In the genomic region with DNA sequence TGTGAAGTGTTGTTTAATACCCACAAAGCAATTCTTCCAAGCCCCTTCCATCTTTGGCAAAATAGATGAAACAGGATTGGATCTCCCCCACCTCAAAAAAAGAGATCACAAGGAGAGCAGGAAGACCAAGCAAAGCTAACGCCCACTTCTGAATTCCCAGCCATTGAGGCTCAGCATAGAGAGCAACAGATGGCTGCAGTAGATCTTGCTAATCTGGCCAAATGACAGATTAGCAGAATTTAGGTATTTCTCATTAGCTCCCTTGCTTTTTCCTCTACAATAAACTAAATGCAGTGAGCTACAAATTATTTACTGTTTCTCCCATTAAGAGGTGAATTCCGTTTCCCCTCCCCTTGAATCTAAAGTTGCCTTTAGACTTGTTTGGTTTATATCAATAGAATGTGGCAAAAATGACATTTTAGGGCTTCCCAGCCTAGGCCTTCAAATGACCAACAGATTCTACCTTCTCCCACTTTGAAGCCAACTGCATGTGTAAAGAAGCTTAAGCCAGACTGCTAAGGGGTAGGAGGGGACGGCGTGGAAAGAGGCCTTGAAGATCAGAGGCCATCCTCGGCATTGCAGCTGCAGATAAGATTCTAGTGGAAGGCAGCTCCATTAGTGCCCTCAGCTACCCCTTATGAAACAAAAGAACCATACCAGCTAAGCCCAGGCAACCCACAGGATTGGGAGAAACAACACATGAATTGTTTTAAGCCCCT, we compare ENCODE assay signal across 18 cellular contexts. TPM values are rescaled to one million over a fixed set of nuclear protein-coding genes. Genes with fewer than 3 reads are reported as not detected.
DNase-seq lines count a peak whose midpoint lies in the region; ATAC-seq, FAIRE-seq and TF ChIP-seq lines count a peak whose summit lies in the region.
"Had no signal": no experiment of that assay in that cellular context is flagged by ENCODE, and none has a peak within 500 bp of the region (broad histone marks: within the 10 kb centered on the region; RNA-seq: fewer than 3 reads in every experiment).

No MANE protein-coding gene starts in this region.

- H4K8ac ChIP-seq in mesendoderm (ENCODE audit: low read depth, low read length): no peak overlapping the region

- H3K79me1 ChIP-seq in mesendoderm (ENCODE audit: low read length): no peaks in the 10 kb centered on the region

- no peaks in the 10 kb centered on the region for H3K27me3 ChIP-seq in mesendoderm (ENCODE audit: insufficient read depth, low read length, poor library complexity)

- H3K18ac ChIP-seq in mesendoderm (ENCODE audit: low read length): no peak overlapping the region

- H3K27me3 Mint-ChIP-seq in WTC11 (ENCODE audit: low read depth): no peaks in the 10 kb centered on the region
- H3K27me3 Mint-ChIP-seq: CD4-positive, alpha-beta T cell had no signal

- H3K4ac ChIP-seq in mesendoderm (ENCODE audit: low read depth, low read length): no peak overlapping the region

- CTCF ChIA-PET in WTC11 (lab: Charles Lee): interaction anchor here (0.8 to 1.4 kb wide), 5 partner anchors 9 to 249 kb away, joined by 3 to 5 read pairs (median 4); no protein-coding TSS in a partner anchor

- no peak overlapping the region for H3K4me3 ChIP-seq in GM12864 (ENCODE audit: low read depth, low read length)
- H3K4me3 ChIP-seq in mesendoderm (ENCODE audit: low read length): no peak overlapping the region
- H3K4me3 ChIP-seq: SK-N-MC had no signal

- TF ChIP-seq CTCF in GM12864 (IDR thresholded peaks at IDR 0.05; ENCODE audit: low read depth, low read length, missing control alignments) (peak; percentile 23), WTC11 (IDR thresholded peaks at IDR 0.05) (no peak)

- no peak overlapping the region for H2BK120ac ChIP-seq in mesendoderm (ENCODE audit: low read depth, low read length)

- no peak for FAIRE-seq in RCC 7860 (lab: Jason Lieb, UNC)
- FAIRE-seq: HTR-8/SVneo had no signal

- no peak overlapping the region for H2AK5ac ChIP-seq in mesendoderm (ENCODE audit: low read length)

- H3K27ac Mint-ChIP-seq in WTC11: no peak overlapping the region
- H3K27ac Mint-ChIP-seq: CD4-positive, alpha-beta T cell; T-cell had no signal

- no peak overlapping the region for H3K9ac ChIP-seq in mesendoderm (ENCODE audit: low read length)

- H3K4me1 ChIP-seq in mesendoderm (ENCODE audit: control insufficient read depth, low read depth, low read length): peaks cover 6% of the 10 kb centered on the region

- H3K56ac ChIP-seq in mesendoderm (ENCODE audit: low read length): no peak overlapping the region

- no peak for DNase-seq in GM12864 (ENCODE audit: low read depth)
- DNase-seq in NCI-H524 (lab: John Stamatoyannopoulos, UW): peak; percentile 0 to 24
- no peak for DNase-seq in WTC11 (ENCODE audit: low spot score)
- peak; percentile 41 for DNase-seq in mesendoderm
- DNase-seq in amniotic stem cell (lab: John Stamatoyannopoulos, UW): no peak
- no peak for DNase-seq in SIG-M5 treated with dmso at 0.1 percent for 504 hours (lab: John Stamatoyannopoulos, UW; ENCODE audit: unreplicated experiment)
- no peak for DNase-seq in RCC 7860 (ENCODE audit: low spot score)
- no peak for DNase-seq in NCI-H1105 (lab: John Stamatoyannopoulos, UW)
- DNase-seq: ACHN; CD4-positive, alpha-beta T cell; DMS79; NCI-H1417 treated with DMSO at 0.1 percent for 48 hours; NCI-H1930; T-cell had no signal

- POLR2A ChIA-PET in WTC11 (lab: Charles Lee): no interaction called here

- no peak overlapping the region for H2BK15ac ChIP-seq in mesendoderm (replicated peaks; ENCODE audit: low read depth)

- H3K9me3 Mint-ChIP-seq in WTC11: peaks cover 17% of the 10 kb centered on the region

- H3K4me1 Mint-ChIP-seq in WTC11: peaks cover 8% of the 10 kb centered on the region

- no peak overlapping the region for H3K27ac ChIP-seq in mesendoderm (ENCODE audit: low read depth, low read length)
- H3K27ac ChIP-seq: SK-N-MC had no signal

- no peak overlapping the region for H3K4me3 Mint-ChIP-seq in WTC11
- H3K4me3 Mint-ChIP-seq: CD4-positive, alpha-beta T cell; T-cell had no signal

- H3K23ac ChIP-seq in mesendoderm (ENCODE audit: low read length): no peak overlapping the region

- no peak overlapping the region for H2BK5ac ChIP-seq in mesendoderm (ENCODE audit: low read length)

- no CpG with 5 or more reads among the region's 5 CpGs for WGBS in mesendoderm (ENCODE audit: extremely low coverage, insufficient coverage, low lambda C conversion rate)

- peaks cover 6% of the 10 kb centered on the region for H3K36me3 Mint-ChIP-seq in WTC11
- H3K36me3 Mint-ChIP-seq: T-cell had no signal

- H3K36me3 ChIP-seq in mesendoderm (ENCODE audit: control insufficient read depth, insufficient read depth, low read length): no peaks in the 10 kb centered on the region

- H4K5ac ChIP-seq in mesendoderm (ENCODE audit: low read length): no peak overlapping the region

- ATAC-seq in WTC11: peak; percentile 56; the same call in 1 of the 2 replicates
- ATAC-seq: Panc1, Right ventricle myocardium inferior, T-cell had no signal

- H3K79me2 ChIP-seq in mesendoderm (ENCODE audit: control insufficient read depth, insufficient read depth, low read length): no peaks in the 10 kb centered on the region

- no peak overlapping the region for H3K4me2 ChIP-seq in mesendoderm (ENCODE audit: low read length)

TF ChIP-seq in WTC11, 78 proteins besides CTCF, POLR2A, EP300 and RAD21 (continues in another document):
- TF ChIP-seq NFE2L1 (CRISPR knock-in tag; IDR thresholded peaks at IDR 0.05) (no peak), KAT7 (CRISPR knock-in tag; IDR thresholded peaks at IDR 0.05; ENCODE audit: borderline replicate concordance) (no peak), ZNF232 (CRISPR knock-in tag; IDR thresholded peaks at IDR 0.05) (no peak), GRHL2 (CRISPR knock-in tag; IDR thresholded peaks at IDR 0.05; ENCODE audit: insufficient replicate concordance, severe bottlenecking) (no peak), ELF4 (CRISPR knock-in tag; IDR thresholded peaks at IDR 0.05; ENCODE audit: low read depth) (no peak), ZNF317 (CRISPR knock-in tag; IDR thresholded peaks at IDR 0.05; ENCODE audit: borderline replicate concordance, low read depth) (no peak)
- TF ChIP-seq, protein P1, sequence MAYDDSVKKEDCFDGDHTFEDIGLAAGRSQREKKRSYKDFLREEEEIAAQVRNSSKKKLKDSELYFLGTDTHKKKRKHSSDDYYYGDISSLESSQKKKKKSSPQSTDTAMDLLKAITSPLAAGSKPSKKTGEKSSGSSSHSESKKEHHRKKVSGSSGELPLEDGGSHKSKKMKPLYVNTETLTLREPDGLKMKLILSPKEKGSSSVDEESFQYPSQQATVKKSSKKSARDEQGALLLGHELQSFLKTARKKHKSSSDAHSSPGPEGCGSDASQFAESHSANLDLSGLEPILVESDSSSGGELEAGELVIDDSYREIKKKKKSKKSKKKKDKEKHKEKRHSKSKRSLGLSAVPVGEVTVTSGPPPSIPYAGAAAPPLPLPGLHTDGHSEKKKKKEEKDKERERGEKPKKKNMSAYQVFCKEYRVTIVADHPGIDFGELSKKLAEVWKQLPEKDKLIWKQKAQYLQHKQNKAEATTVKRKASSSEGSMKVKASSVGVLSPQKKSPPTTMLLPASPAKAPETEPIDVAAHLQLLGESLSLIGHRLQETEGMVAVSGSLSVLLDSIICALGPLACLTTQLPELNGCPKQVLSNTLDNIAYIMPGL (CRISPR knock-in tag; IDR thresholded peaks at IDR 0.05): no peak
- TF ChIP-seq, protein P2, sequence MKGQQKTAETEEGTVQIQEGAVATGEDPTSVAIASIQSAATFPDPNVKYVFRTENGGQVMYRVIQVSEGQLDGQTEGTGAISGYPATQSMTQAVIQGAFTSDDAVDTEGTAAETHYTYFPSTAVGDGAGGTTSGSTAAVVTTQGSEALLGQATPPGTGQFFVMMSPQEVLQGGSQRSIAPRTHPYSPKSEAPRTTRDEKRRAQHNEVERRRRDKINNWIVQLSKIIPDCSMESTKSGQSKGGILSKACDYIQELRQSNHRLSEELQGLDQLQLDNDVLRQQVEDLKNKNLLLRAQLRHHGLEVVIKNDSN (CRISPR knock-in tag; IDR thresholded peaks at IDR 0.05): no peak
- TF ChIP-seq, protein P3, sequence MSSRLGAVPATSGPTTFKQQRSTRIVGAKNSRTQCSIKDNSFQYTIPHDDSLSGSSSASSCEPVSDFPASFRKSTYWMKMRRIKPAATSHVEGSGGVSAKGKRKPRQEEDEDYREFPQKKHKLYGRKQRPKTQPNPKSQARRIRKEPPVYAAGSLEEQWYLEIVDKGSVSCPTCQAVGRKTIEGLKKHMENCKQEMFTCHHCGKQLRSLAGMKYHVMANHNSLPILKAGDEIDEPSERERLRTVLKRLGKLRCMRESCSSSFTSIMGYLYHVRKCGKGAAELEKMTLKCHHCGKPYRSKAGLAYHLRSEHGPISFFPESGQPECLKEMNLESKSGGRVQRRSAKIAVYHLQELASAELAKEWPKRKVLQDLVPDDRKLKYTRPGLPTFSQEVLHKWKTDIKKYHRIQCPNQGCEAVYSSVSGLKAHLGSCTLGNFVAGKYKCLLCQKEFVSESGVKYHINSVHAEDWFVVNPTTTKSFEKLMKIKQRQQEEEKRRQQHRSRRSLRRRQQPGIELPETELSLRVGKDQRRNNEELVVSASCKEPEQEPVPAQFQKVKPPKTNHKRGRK (CRISPR knock-in tag; IDR thresholded peaks at IDR 0.05; ENCODE audit: borderline replicate concordance): no peak
- TF ChIP-seq, protein P4, sequence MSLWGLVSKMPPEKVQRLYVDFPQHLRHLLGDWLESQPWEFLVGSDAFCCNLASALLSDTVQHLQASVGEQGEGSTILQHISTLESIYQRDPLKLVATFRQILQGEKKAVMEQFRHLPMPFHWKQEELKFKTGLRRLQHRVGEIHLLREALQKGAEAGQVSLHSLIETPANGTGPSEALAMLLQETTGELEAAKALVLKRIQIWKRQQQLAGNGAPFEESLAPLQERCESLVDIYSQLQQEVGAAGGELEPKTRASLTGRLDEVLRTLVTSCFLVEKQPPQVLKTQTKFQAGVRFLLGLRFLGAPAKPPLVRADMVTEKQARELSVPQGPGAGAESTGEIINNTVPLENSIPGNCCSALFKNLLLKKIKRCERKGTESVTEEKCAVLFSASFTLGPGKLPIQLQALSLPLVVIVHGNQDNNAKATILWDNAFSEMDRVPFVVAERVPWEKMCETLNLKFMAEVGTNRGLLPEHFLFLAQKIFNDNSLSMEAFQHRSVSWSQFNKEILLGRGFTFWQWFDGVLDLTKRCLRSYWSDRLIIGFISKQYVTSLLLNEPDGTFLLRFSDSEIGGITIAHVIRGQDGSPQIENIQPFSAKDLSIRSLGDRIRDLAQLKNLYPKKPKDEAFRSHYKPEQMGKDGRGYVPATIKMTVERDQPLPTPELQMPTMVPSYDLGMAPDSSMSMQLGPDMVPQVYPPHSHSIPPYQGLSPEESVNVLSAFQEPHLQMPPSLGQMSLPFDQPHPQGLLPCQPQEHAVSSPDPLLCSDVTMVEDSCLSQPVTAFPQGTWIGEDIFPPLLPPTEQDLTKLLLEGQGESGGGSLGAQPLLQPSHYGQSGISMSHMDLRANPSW (CRISPR knock-in tag; conservative IDR thresholded peaks at IDR 0.05; ENCODE audit: low read depth): no peak

RNA-seq across cellular contexts. Expression of a gene that starts 56.8 kb away (rescaled TPM):
- 9.1 to 12.7 TPM (median 9.2 TPM) in 3 replicates for total RNA-seq in WTC11 (2021)
- polyA plus RNA-seq in mesendoderm (2013, experiment 1 of 2): 2.4 TPM
- 2.4 TPM for polyA plus RNA-seq in mesendoderm (2013, experiment 2 of 2)

Comparison
In these comparisons a context has a peak if more than half of its experiments do, and no peak if none do; other contexts are left out.
1. DNase-seq: peak in NCI-H524 (2 of 2) and mesendoderm (single experiment); none in GM12864 (single experiment), WTC11 (single experiment), amniotic stem cell (single experiment), SIG-M5 treated with dmso at 0.1 percent for 504 hours (single experiment), RCC 7860 (single experiment) and NCI-H1105 (single experiment).